Comparison of ENCODE assay signal across 8 cellular contexts in genomic region chr5:88660947-88661869, GRCh38.
DNase-seq lines count a peak whose midpoint lies in the region; ATAC-seq and TF ChIP-seq lines count a peak whose summit lies in the region.

No MANE protein-coding gene starts in this region.

- DNase-seq in SIG-M5 treated with dmso at 0.1 percent for 504 hours (lab: John Stamatoyannopoulos, UW; ENCODE audit: unreplicated experiment) (peak; percentile 73), SIG-M5 (lab: John Stamatoyannopoulos, UW) (no peak), NCI-H748 treated with DMSO at 0.1 percent for 48 hours (lab: John Stamatoyannopoulos, UW) (peak; percentile 97), astrocyte of the cerebellum (ENCODE audit: low read depth) (peak; percentile 90)

- ATAC-seq in GM21390 (IDR thresholded peaks at IDR 0.05; ENCODE audit: unreplicated experiment) (peak; percentile 68), HG03571 (IDR thresholded peaks at IDR 0.05; ENCODE audit: unreplicated experiment) (peak; percentile 53)

- H3K4me3 ChIP-seq in astrocyte of the cerebellum (ENCODE audit: low read depth, low read length): peak overlapping the region; percentile 49
- peak overlapping the region; percentile 35 for H3K4me3 ChIP-seq in iPS-11a (ENCODE audit: low read depth, low read length)
- H3K4me3 ChIP-seq in skin epidermis: peak overlapping the region in 6 of 7 experiments; percentile 9 to 33 (median 26)

- in situ Hi-C loops in astrocyte of the cerebellum (cut with HindIII; ENCODE audit: low sequenced_read_pairs): loop anchor here (5.0 kb wide), 1 partner anchor 274 kb away; no protein-coding TSS in a partner anchor

- no peak for TF ChIP-seq CTCF in astrocyte of the cerebellum (IDR thresholded peaks at IDR 0.05; ENCODE audit: low read depth, low read length, missing control alignments)

- H3K27ac ChIP-seq in skin epidermis: no peak overlapping the region
